Comparison of ENCODE assay signal across 15 cellular contexts in the genomic region with DNA sequence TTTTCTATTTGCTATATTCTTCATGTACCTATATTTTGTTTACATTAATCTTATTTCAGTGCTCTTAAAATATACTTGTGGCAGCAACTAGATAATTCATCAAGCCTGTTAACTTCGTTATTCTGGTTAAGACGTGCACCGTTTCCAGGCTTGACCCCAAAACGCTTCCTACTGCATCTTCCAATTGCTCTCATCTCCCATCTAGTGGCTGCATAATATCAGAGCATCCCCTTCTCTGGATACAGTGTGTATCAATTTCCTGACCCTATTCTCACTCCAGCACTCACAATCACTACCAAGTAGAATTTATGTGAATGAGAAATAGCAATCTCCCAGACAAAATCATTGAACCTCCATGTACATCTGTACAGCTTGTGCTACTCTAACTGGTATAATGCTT.
A peak's percentile ranks its signal among the peaks of the same experiment; 100 is the strongest.
DNase-seq lines count a peak whose midpoint lies in the region; ATAC-seq, FAIRE-seq and TF ChIP-seq lines count a peak whose summit lies in the region.
"Had no signal": no experiment of that assay in that cellular context is flagged by ENCODE, and none has a peak within 500 bp of the region (broad histone marks: within the 10 kb centered on the region; RNA-seq: fewer than 3 reads in every experiment).

No MANE protein-coding gene starts in this region.

- no peaks in the 10 kb centered on the region for H3K36me3 Mint-ChIP-seq in MCF 10A (ENCODE audit: insufficient read depth, unreplicated experiment)

- no peaks in the 10 kb centered on the region for H3K27me3 Mint-ChIP-seq in MCF 10A (ENCODE audit: insufficient read depth, unreplicated experiment)
- H3K27me3 Mint-ChIP-seq: B cell had no signal

- intact Hi-C loops in MCF 10A (cut with micrococcal nuclease) (no loop called here), breast epithelium (cut with DNase I; ENCODE audit: low total_unique reads) (no loop called here), Panc1 (cut with micrococcal nuclease; ENCODE audit: unreplicated experiment) (no loop called here)

- H3K27ac ChIP-seq in breast epithelium (no peak overlapping the region), Panc1 (ENCODE audit: low read length) (no peak overlapping the region), foreskin keratinocyte (no peak overlapping the region), upper lobe of left lung (no peak overlapping the region)
- H3K27ac ChIP-seq: parathyroid adenoma had no signal

- no peak overlapping the region for H3K27ac Mint-ChIP-seq in MCF 10A (ENCODE audit: low read depth, unreplicated experiment)
- H3K27ac Mint-ChIP-seq: B cell had no signal

- POLR2A ChIA-PET in MCF 10A (lab: Yijun Ruan, JAX) (interaction anchor here (0.6 kb wide), 1 partner anchor 281 kb away, joined by 3 read pairs; no protein-coding TSS in a partner anchor), Panc1 (lab: Charles Lee) (interaction anchor here (0.7 kb wide), 1 partner anchor 1277 kb away, joined by 6 read pairs; no protein-coding TSS in a partner anchor)

- peak; percentile 13 for FAIRE-seq in urothelium cell line (lab: Jason Lieb, UNC)
- FAIRE-seq: colon had no signal

- H3K4me3 ChIP-seq in breast epithelium (no peak overlapping the region), Panc1 (ENCODE audit: low read depth in 2 of 2, low read length in 2 of 2) (no peak overlapping the region), upper lobe of left lung (no peak overlapping the region)
- H3K4me3 ChIP-seq: lung had no signal

- no peaks in the 10 kb centered on the region for H3K9me3 ChIP-seq in breast epithelium
- H3K9me3 ChIP-seq in Panc1 (ENCODE audit: control insufficient read depth, insufficient read depth, low read depth, low read length): no peaks in the 10 kb centered on the region
- no peaks in the 10 kb centered on the region for H3K9me3 ChIP-seq in upper lobe of left lung

- 36 to 44% methylated on average over 4 of the region's 4 CpGs for WGBS in upper lobe of left lung, 2 donors

- no peaks in the 10 kb centered on the region for H3K9me3 Mint-ChIP-seq in MCF 10A (ENCODE audit: unreplicated experiment)

- in situ Hi-C loops in Panc1 (cut with HindIII; ENCODE audit: low pct_unique_long_range_greater_than_20kb, low sequenced_read_pairs): no loop called here

- no peak for ATAC-seq in Panc1
- peak; percentile 42 for ATAC-seq in foreskin keratinocyte
- no peak for ATAC-seq in upper lobe of left lung (ENCODE audit: low FRiP score in 2 of 2)

- H3K36me3 ChIP-seq in breast epithelium (no peaks in the 10 kb centered on the region), Panc1 (ENCODE audit: control insufficient read depth, insufficient read depth, low read length) (no peaks in the 10 kb centered on the region), upper lobe of left lung (no peaks in the 10 kb centered on the region)

- H3K4me1 ChIP-seq in breast epithelium (no peaks in the 10 kb centered on the region), Panc1 (ENCODE audit: control insufficient read depth, insufficient read depth, low read length) (no peaks in the 10 kb centered on the region), foreskin keratinocyte (no peaks in the 10 kb centered on the region), upper lobe of left lung (no peaks in the 10 kb centered on the region)
- H3K4me1 ChIP-seq: parathyroid adenoma had no signal

- TF ChIP-seq CTCF in MCF 10A (IDR thresholded peaks at IDR 0.05; ENCODE audit: unreplicated experiment): peak; percentile 25
- TF ChIP-seq CTCF in breast epithelium (IDR thresholded peaks at IDR 0.05): no peak
- peak; percentile 38; the same call in 1 of the 2 replicates for TF ChIP-seq CTCF in Panc1 (IDR thresholded peaks at IDR 0.05)
- peak; percentile 50 for TF ChIP-seq CTCF in foreskin keratinocyte (conservative IDR thresholded peaks at IDR 0.05)
- TF ChIP-seq CTCF in upper lobe of left lung (IDR thresholded peaks at IDR 0.05): no peak

- CTCF ChIA-PET in MCF 10A (lab: Yijun Ruan, JAX) (interaction anchor here (0.6 to 0.7 kb wide), 4 partner anchors 68 to 1529 kb away, joined by 3 to 4 read pairs (median 3); no protein-coding TSS in a partner anchor), Panc1 (lab: Charles Lee) (no interaction called here)

- H3K4me1 Mint-ChIP-seq in MCF 10A (ENCODE audit: insufficient read depth, unreplicated experiment): no peaks in the 10 kb centered on the region
- H3K4me1 Mint-ChIP-seq: B cell had no signal

- DNase-seq in MCF 10A (ENCODE audit: unreplicated experiment): peak; percentile 24
- DNase-seq in breast epithelium (ENCODE audit: low spot score in 2 of 2): no peak
- no peak for DNase-seq in Panc1 (ENCODE audit: low read depth, low spot score)
- DNase-seq in foreskin keratinocyte: no peak
- DNase-seq in urothelium cell line (ENCODE audit: low spot score): peak; percentile 6
- DNase-seq in NCI-H510A treated with DMSO at 0.1 percent for 48 hours (lab: John Stamatoyannopoulos, UW): no peak
- no peak for DNase-seq in upper lobe of left lung
- DNase-seq in activated CD4-positive, alpha-beta T cell treated with anti-CD3 and anti-CD28 coated beads for 1 hour: no peak
- DNase-seq: activated effector memory CD4-positive, alpha-beta T cell treated with Interleukin-2 at 50 U/mL for 16 hours; SHP77 treated with DMSO at 0.1 percent for 48 hours; stimulated activated CD4-positive, alpha-beta T cell treated with anti-CD3 and anti-CD28 coated beads, Interleukin-4, amount 100 ng/mL, for 24 hours had no signal

- no peak for TF ChIP-seq EP300 in upper lobe of left lung (IDR thresholded peaks at IDR 0.05)

- BruUV-seq in MCF 10A (replicated peaks; lab: Mats Ljungman, UMichigan) (no TSS peak), Panc1 (replicated peaks; lab: Mats Ljungman, UMichigan) (no TSS peak)

- no peak overlapping the region for H3K4me3 Mint-ChIP-seq in MCF 10A (ENCODE audit: unreplicated experiment)
- H3K4me3 Mint-ChIP-seq: B cell had no signal

- TF ChIP-seq POLR2A in breast epithelium (IDR thresholded peaks at IDR 0.05) (no peak), upper lobe of left lung (IDR thresholded peaks at IDR 0.05) (no peak)

- no peaks in the 10 kb centered on the region for H3K27me3 ChIP-seq in breast epithelium
- no peaks in the 10 kb centered on the region for H3K27me3 ChIP-seq in Panc1 (ENCODE audit: control insufficient read depth, insufficient read depth, low read length)
- no peaks in the 10 kb centered on the region for H3K27me3 ChIP-seq in foreskin keratinocyte
- H3K27me3 ChIP-seq in upper lobe of left lung: no peaks in the 10 kb centered on the region

Comparison
In these comparisons a context has a peak if more than half of its experiments do, and no peak if none do; other contexts are left out.
1. DNase-seq: peak in MCF 10A (single experiment) and urothelium cell line (single experiment); none in breast epithelium (0 of 2), Panc1 (single experiment), foreskin keratinocyte (0 of 2), NCI-H510A treated with DMSO at 0.1 percent for 48 hours (single experiment), upper lobe of left lung (0 of 2) and activated CD4-positive, alpha-beta T cell treated with anti-CD3 and anti-CD28 coated beads for 1 hour (single experiment).
2. CTCF ChIP-seq: peak in MCF 10A (single experiment), Panc1 (single experiment) and foreskin keratinocyte (single experiment); none in breast epithelium (0 of 3) and upper lobe of left lung (0 of 6).